8 cellular contexts compared by ENCODE assay signal in genomic region chr11:69166186-69167115, GRCh38. TPM values are rescaled to one million over a fixed set of nuclear protein-coding genes. Genes with fewer than 3 reads are reported as not detected.
A peak's percentile ranks its signal among the peaks of the same experiment; 100 is the strongest.
DNase-seq lines count a peak whose midpoint lies in the region; ATAC-seq and TF ChIP-seq lines count a peak whose summit lies in the region.

No MANE protein-coding gene starts in this region.

- TF ChIP-seq CTCF in MCF 10A (IDR thresholded peaks at IDR 0.05; ENCODE audit: unreplicated experiment), result no peak
- TF ChIP-seq CTCF in breast epithelium (IDR thresholded peaks at IDR 0.05), result no peak
- TF ChIP-seq CTCF in heart left ventricle (IDR thresholded peaks at IDR 0.05), result peak in 6 of 12 donors; percentile 14 to 39 (median 28)

- H3K27me3 Mint-ChIP-seq in MCF 10A (ENCODE audit: insufficient read depth, unreplicated experiment), result no peaks in the 10 kb centered on the region

- H3K36me3 ChIP-seq in breast epithelium, result no peaks in the 10 kb centered on the region
- H3K36me3 ChIP-seq in heart left ventricle, result no peaks in the 10 kb centered on the region

- POLR2A ChIA-PET in MCF 10A (lab: Yijun Ruan, JAX), result no interaction called here

- peak; percentile 81 for ATAC-seq in HG02840 (IDR thresholded peaks at IDR 0.05; ENCODE audit: low FRiP score, unreplicated experiment)
- ATAC-seq in heart left ventricle, result peak; percentile 86 to 96 (median 92)

- H3K36me3 Mint-ChIP-seq in MCF 10A (ENCODE audit: insufficient read depth, unreplicated experiment), result peaks cover 4% of the 10 kb centered on the region

- TF ChIP-seq POLR2A in breast epithelium (IDR thresholded peaks at IDR 0.05) (no peak), heart left ventricle (IDR thresholded peaks at IDR 0.05) (no peak)

- H3K4me3 Mint-ChIP-seq in MCF 10A (ENCODE audit: unreplicated experiment), result no peak overlapping the region

- no peak overlapping the region for H3K27ac ChIP-seq in breast epithelium
- H3K27ac ChIP-seq in heart left ventricle, result peak overlapping the region in 9 of 12 donors; percentile 24 to 66 (median 49)

- H3K27ac Mint-ChIP-seq in MCF 10A (ENCODE audit: low read depth, unreplicated experiment), result peak overlapping the region; percentile 60

- H3K9me3 ChIP-seq in breast epithelium (no peaks in the 10 kb centered on the region), heart left ventricle (peaks cover 0 to 23% (median 3%) of the 10 kb centered on the region in 12 donors)

- intact Hi-C loops in MCF 10A (cut with micrococcal nuclease) (no loop called here), breast epithelium (cut with DNase I; ENCODE audit: low total_unique reads) (no loop called here), heart left ventricle (cut with DNase I) (no loop called here)

- H3K9me3 Mint-ChIP-seq in MCF 10A (ENCODE audit: unreplicated experiment), result peaks cover 4% of the 10 kb centered on the region

- no peaks in the 10 kb centered on the region for H3K27me3 ChIP-seq in breast epithelium
- no peaks in the 10 kb centered on the region for H3K27me3 ChIP-seq in heart left ventricle

- 33 to 37% (median 33%) methylated on average over 17 to 21 of the region's 21 CpGs for WGBS in heart left ventricle, 4 donors

- peak; percentile 79 for DNase-seq in MCF 10A (ENCODE audit: unreplicated experiment)
- no peak for DNase-seq in breast epithelium (ENCODE audit: low spot score in 2 of 2)
- DNase-seq in NCI-H2196 treated with DMSO at 0.1 percent for 48 hours (lab: John Stamatoyannopoulos, UW; ENCODE audit: unreplicated experiment), result peak; percentile 30
- DNase-seq in activated T-cell treated with anti-CD3 and anti-CD28 coated beads for 48 hours (ENCODE audit: low read depth), result peak; percentile 50
- peak; percentile 60 to 77 (median 66) for DNase-seq in heart left ventricle
- DNase-seq in stimulated activated CD4-positive, alpha-beta T cell treated with anti-CD3 and anti-CD28 coated beads, Interleukin-1b, Interleukin-23, amount 100 ng/mL, for 24 hours (ENCODE audit: low read depth in 4 of 4, low spot score in 1 of 4), result peak; percentile 6 to 55 (median 31)
- no peak for DNase-seq in NCI-H774 (lab: John Stamatoyannopoulos, UW)

- no peak overlapping the region for H3K4me3 ChIP-seq in breast epithelium
- peak overlapping the region in 1 of 12 donors; percentile 8 for H3K4me3 ChIP-seq in heart left ventricle

- H3K4me1 Mint-ChIP-seq in MCF 10A (ENCODE audit: insufficient read depth, unreplicated experiment), result peaks cover 25% of the 10 kb centered on the region

- H3K4me1 ChIP-seq in breast epithelium, result no peaks in the 10 kb centered on the region
- H3K4me1 ChIP-seq in heart left ventricle, result peaks cover 4 to 21% (median 13%) of the 10 kb centered on the region in 12 donors

- BruUV-seq in MCF 10A (replicated peaks; lab: Mats Ljungman, UMichigan), result no TSS peak

- CTCF ChIA-PET in MCF 10A (lab: Yijun Ruan, JAX), result no interaction called here

RNA-seq across cellular contexts. Expression of gene SMIM38, which starts 10.7 kb away (rescaled TPM):
- total RNA-seq in MCF 10A (2022) (not detected in 2 replicates), breast epithelium (1 to 10 TPM in 2 of 3 donors, under 1 TPM in 1; 0.32 to 2.6 (median 1.6) TPM), heart left ventricle (under 1 TPM in 8 of 9 donors, not detected in 1; 0.08 to 0.35 (median 0.15) TPM)
- under 1 TPM; 0.08 to 0.15 TPM for polyA plus RNA-seq in heart left ventricle

Comparison
In these comparisons a context has a peak if more than half of its experiments do, and no peak if none do; other contexts are left out.
1. DNase-seq: peak in MCF 10A (single experiment), NCI-H2196 treated with DMSO at 0.1 percent for 48 hours (single experiment), activated T-cell treated with anti-CD3 and anti-CD28 coated beads for 48 hours (single experiment), heart left ventricle (5 of 5) and stimulated activated CD4-positive, alpha-beta T cell treated with anti-CD3 and anti-CD28 coated beads, Interleukin-1b, Interleukin-23, amount 100 ng/mL, for 24 hours (4 of 4); none in breast epithelium (0 of 2) and NCI-H774 (single experiment).
2. H3K27ac ChIP-seq: peak in heart left ventricle (9 of 12); none in breast epithelium (0 of 2).